ENCODE assay signal across 17 cellular contexts in the genomic region with DNA sequence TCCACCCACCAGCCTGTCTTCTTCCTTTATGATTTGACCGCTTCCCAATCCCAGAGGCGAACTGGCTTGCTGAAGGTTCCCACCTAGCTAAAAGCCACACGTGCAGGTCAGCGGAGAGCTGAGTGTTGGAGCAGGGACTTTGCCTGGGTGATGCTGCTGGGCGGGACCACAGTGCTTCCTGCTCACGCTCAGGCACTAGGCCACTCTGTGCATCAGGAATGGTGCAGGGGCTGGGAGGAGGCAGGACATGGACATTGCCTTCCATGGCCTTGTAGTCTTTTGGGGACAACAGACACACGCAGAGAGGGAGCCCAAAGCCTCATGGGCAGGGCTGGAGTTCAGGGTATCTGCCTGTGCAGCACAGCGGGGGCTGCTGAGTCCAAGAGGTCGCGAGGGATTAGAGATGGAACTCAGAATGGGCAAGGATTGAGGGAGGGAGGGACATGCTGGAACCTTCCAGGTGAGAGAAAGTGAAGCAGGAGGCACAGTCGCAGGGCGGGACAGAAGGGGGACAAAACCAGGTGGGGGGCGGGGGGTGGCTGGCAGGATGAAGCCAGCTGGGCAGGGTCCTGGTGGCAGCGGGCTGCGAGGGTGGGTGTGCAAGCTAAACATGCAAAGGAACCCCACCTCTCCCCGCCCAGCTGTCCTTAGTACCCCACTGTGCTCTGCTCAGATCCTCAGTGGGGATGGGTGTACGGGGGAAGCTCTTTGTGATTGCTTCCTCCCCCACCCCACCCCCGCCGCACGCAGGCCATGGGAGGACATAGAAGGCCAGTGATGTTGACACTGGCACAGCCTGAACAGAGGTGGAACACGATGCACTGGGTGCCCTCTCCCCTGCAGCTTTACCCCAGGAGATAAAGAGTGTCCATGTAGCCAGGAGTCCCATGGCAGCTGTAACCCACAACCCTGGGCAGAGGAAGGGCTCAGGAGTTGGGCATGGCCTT.
"Had no signal": no experiment of that assay in that cellular context is flagged by ENCODE, and none has a peak within 500 bp of the region (broad histone marks: within the 10 kb centered on the region; RNA-seq: fewer than 3 reads in every experiment).

No MANE protein-coding gene starts in this region.

- H3K4me1 ChIP-seq: lower lobe of right lung, psoas muscle had no signal

- DNase-seq: activated CD4-positive, alpha-beta memory T cell treated with anti-CD3 and anti-CD28 coated beads, Interleukin-2, amount 10 ng/mL, durations not matched to agents 7 days and 5 days; activated CD4-positive, alpha-beta T cell treated with anti-CD3 and anti-CD28 coated beads for 48 hours; activated CD4-positive, CD25-positive, alpha-beta regulatory T cell; activated naive CD4-positive, alpha-beta T cell; activated naive CD8-positive, alpha-beta T cell treated with anti-CD3 and anti-CD28 coated beads for 36 hours; activated T-cell treated with anti-CD3 and anti-CD28 coated beads, Interleukin-2, amount 50 U/mL, for 1 hour; amygdala; dorsolateral prefrontal cortex; lower lobe of right lung; psoas muscle; right cardiac atrium; stimulated activated CD4-positive, alpha-beta T cell treated with anti-CD3 and anti-CD28 coated beads, Interleukin-4, amount 100 ng/mL, for 1 hour; T-helper 2 cell had no signal

- H3K4me1 Mint-ChIP-seq: activated naive CD8-positive, alpha-beta T cell treated with anti-CD3 and anti-CD28 coated beads for 36 hours; activated T-helper 17 cell treated with anti-CD3 and anti-CD28 coated beads, Interleukin-2, amount 50 U/mL, for 72 hours; stimulated activated effector memory CD8-positive, alpha-beta T cell treated with anti-CD3 and anti-CD28 coated beads, Interleukin-12 subunit alpha, Interleukin-12 subunit beta, amount 100 ng/mL, for 72 hours had no signal

- H3K36me3 Mint-ChIP-seq: activated naive CD8-positive, alpha-beta T cell treated with anti-CD3 and anti-CD28 coated beads for 36 hours; natural killer cell treated with Interleukin-12 subunit alpha and Interleukin-12 subunit beta and Interleukin-15 and Interleukin-18, amount 100 ng/mL, for 72 hours; stimulated activated effector memory CD8-positive, alpha-beta T cell treated with anti-CD3 and anti-CD28 coated beads, Interleukin-12 subunit alpha, Interleukin-12 subunit beta, amount 100 ng/mL, for 72 hours had no signal

- H3K36me3 ChIP-seq: lower lobe of right lung had no signal

- H3K9me3 ChIP-seq: lower lobe of right lung, psoas muscle had no signal

- H3K4me3 Mint-ChIP-seq: activated CD4-positive, alpha-beta memory T cell treated with anti-CD3 and anti-CD28 coated beads, Interleukin-2, amount 10 ng/mL, durations not matched to agents 7 days and 5 days; activated naive CD8-positive, alpha-beta T cell treated with anti-CD3 and anti-CD28 coated beads for 36 hours; activated T-helper 17 cell treated with anti-CD3 and anti-CD28 coated beads, Interleukin-2, amount 50 U/mL, for 72 hours; natural killer cell treated with Interleukin-12 subunit alpha and Interleukin-12 subunit beta and Interleukin-15 and Interleukin-18, amount 100 ng/mL, for 72 hours; stimulated activated effector memory CD8-positive, alpha-beta T cell treated with anti-CD3 and anti-CD28 coated beads, Interleukin-12 subunit alpha, Interleukin-12 subunit beta, amount 100 ng/mL, for 72 hours had no signal

- H3K27ac ChIP-seq: dorsolateral prefrontal cortex, lower lobe of right lung, psoas muscle had no signal

- H3K4me3 ChIP-seq: dorsolateral prefrontal cortex, lower lobe of right lung, psoas muscle, smooth muscle cell had no signal

- H3K27ac Mint-ChIP-seq: activated CD4-positive, alpha-beta memory T cell treated with anti-CD3 and anti-CD28 coated beads, Interleukin-2, amount 10 ng/mL, durations not matched to agents 7 days and 5 days; activated naive CD8-positive, alpha-beta T cell treated with anti-CD3 and anti-CD28 coated beads for 36 hours; activated T-helper 17 cell treated with anti-CD3 and anti-CD28 coated beads, Interleukin-2, amount 50 U/mL, for 72 hours; natural killer cell treated with Interleukin-12 subunit alpha and Interleukin-12 subunit beta and Interleukin-15 and Interleukin-18, amount 100 ng/mL, for 72 hours; stimulated activated effector memory CD8-positive, alpha-beta T cell treated with anti-CD3 and anti-CD28 coated beads, Interleukin-12 subunit alpha, Interleukin-12 subunit beta, amount 100 ng/mL, for 72 hours had no signal

- ATAC-seq: activated T-helper 17 cell treated with anti-CD3 and anti-CD28 coated beads, Interleukin-2, amount 50 U/mL, for 72 hours; psoas muscle; right cardiac atrium; stimulated activated effector memory CD8-positive, alpha-beta T cell treated with anti-CD3 and anti-CD28 coated beads, Interleukin-12 subunit alpha, Interleukin-12 subunit beta, amount 100 ng/mL, for 72 hours had no signal

- H3K9me3 Mint-ChIP-seq: activated CD4-positive, alpha-beta memory T cell treated with anti-CD3 and anti-CD28 coated beads, Interleukin-2, amount 10 ng/mL, durations not matched to agents 7 days and 5 days; activated naive CD8-positive, alpha-beta T cell treated with anti-CD3 and anti-CD28 coated beads for 36 hours; activated T-helper 17 cell treated with anti-CD3 and anti-CD28 coated beads, Interleukin-2, amount 50 U/mL, for 72 hours; natural killer cell treated with Interleukin-12 subunit alpha and Interleukin-12 subunit beta and Interleukin-15 and Interleukin-18, amount 100 ng/mL, for 72 hours; stimulated activated effector memory CD8-positive, alpha-beta T cell treated with anti-CD3 and anti-CD28 coated beads, Interleukin-12 subunit alpha, Interleukin-12 subunit beta, amount 100 ng/mL, for 72 hours had no signal
